Comparison of ENCODE assay signal across 15 cellular contexts in genomic region chr3:25572919-25573385, GRCh38.
A peak's percentile ranks its signal among the peaks of the same experiment; 100 is the strongest.
DNase-seq lines count a peak whose midpoint lies in the region; ATAC-seq and TF ChIP-seq lines count a peak whose summit lies in the region.
"Had no signal": no experiment of that assay in that cellular context is flagged by ENCODE, and none has a peak within 500 bp of the region (broad histone marks: within the 10 kb centered on the region; RNA-seq: fewer than 3 reads in every experiment).

No MANE protein-coding gene starts in this region.

- H3K27ac Mint-ChIP-seq in endothelial cell (ENCODE audit: unreplicated experiment), result peak overlapping the region; percentile 20
- H3K27ac Mint-ChIP-seq: natural killer cell had no signal

- DNase-seq in AG10803 (ENCODE audit: low read depth) (peak; percentile 27), SJCRH30 (peak; percentile 49 to 57), endothelial cell (ENCODE audit: low spot score) (no peak), osteoblast (ENCODE audit: insufficient read length, low spot score, missing footprints) (peak; percentile 91), middle frontal gyrus (ENCODE audit: extremely low spot score, low spot score) (no peak), NCI-H69 (lab: John Stamatoyannopoulos, UW) (no peak), cerebellar nuclear complex (lab: John Stamatoyannopoulos, UW) (no peak)
- DNase-seq: activated CD4-positive, CD25-positive, alpha-beta regulatory T cell treated with anti-CD3 and anti-CD28 coated beads, Interleukin-2, amount 50 U/mL, for 72 hours; activated gamma-delta T cell; effector CD8-positive, alpha-beta T cell; natural killer cell; NCI-H446; stimulated activated naive CD8-positive, alpha-beta T cell treated with anti-CD3 and anti-CD28 coated beads, Interleukin-15, Interleukin-2, amounts not matched to agents 100 U/mL and 50 U/mL, for 24 hours had no signal

- no peak overlapping the region for H3K4me3 Mint-ChIP-seq in endothelial cell (ENCODE audit: unreplicated experiment)
- H3K4me3 Mint-ChIP-seq: natural killer cell had no signal

- no peaks in the 10 kb centered on the region for H3K9me3 Mint-ChIP-seq in endothelial cell (ENCODE audit: unreplicated experiment)
- H3K9me3 Mint-ChIP-seq: natural killer cell had no signal

- peaks cover 5% of the 10 kb centered on the region for H3K4me1 Mint-ChIP-seq in endothelial cell (ENCODE audit: unreplicated experiment)
- H3K4me1 Mint-ChIP-seq: natural killer cell had no signal

- H3K4me1 ChIP-seq in SJCRH30, result peaks cover 28% of the 10 kb centered on the region
- peaks cover 19% of the 10 kb centered on the region for H3K4me1 ChIP-seq in osteoblast (ENCODE audit: insufficient read depth, low read length)

- no peak for ATAC-seq in GM18511 (IDR thresholded peaks at IDR 0.05; ENCODE audit: unreplicated experiment)
- ATAC-seq: natural killer cell; stimulated activated naive CD8-positive, alpha-beta T cell treated with anti-CD3 and anti-CD28 coated beads, Interleukin-15, Interleukin-2, amounts not matched to agents 100 U/mL and 50 U/mL, for 24 hours had no signal

- H3K36me3 Mint-ChIP-seq in endothelial cell (ENCODE audit: low read depth, unreplicated experiment), result no peaks in the 10 kb centered on the region
- H3K36me3 Mint-ChIP-seq: natural killer cell had no signal

- H2AFZ ChIP-seq in osteoblast (ENCODE audit: low read length), result peak overlapping the region; percentile 16

- H3K36me3 ChIP-seq in SJCRH30 (no peaks in the 10 kb centered on the region), osteoblast (ENCODE audit: insufficient read depth, low read length) (no peaks in the 10 kb centered on the region)

- H3K9me3 ChIP-seq in SJCRH30 (replicated peaks) (no peaks in the 10 kb centered on the region), osteoblast (ENCODE audit: low read depth, low read length) (no peaks in the 10 kb centered on the region)

- H3K79me2 ChIP-seq in osteoblast (ENCODE audit: insufficient read depth, low read length), result no peaks in the 10 kb centered on the region

- H3K27ac ChIP-seq in SJCRH30 (peak overlapping the region; percentile 60), osteoblast (ENCODE audit: low read depth, low read length) (peak overlapping the region; percentile 88)
- H3K27ac ChIP-seq: C4-2B had no signal

- TF ChIP-seq CTCF in AG10803 (conservative IDR thresholded peaks at IDR 0.05; ENCODE audit: low read length), result no peak
- no peak for TF ChIP-seq CTCF in endothelial cell (IDR thresholded peaks at IDR 0.05; ENCODE audit: unreplicated experiment)
- TF ChIP-seq CTCF in osteoblast (IDR thresholded peaks at IDR 0.05; ENCODE audit: extremely low read depth, low read depth, low read length), result no peak

- peak overlapping the region; percentile 59 for H3K4me2 ChIP-seq in osteoblast (ENCODE audit: insufficient read depth, low read length)

- H3K27me3 ChIP-seq in SJCRH30, result no peaks in the 10 kb centered on the region
- no peaks in the 10 kb centered on the region for H3K27me3 ChIP-seq in osteoblast (ENCODE audit: insufficient read depth, low read length)

- H3K4me3 ChIP-seq in AG10803 (ENCODE audit: low read length) (no peak overlapping the region), SJCRH30 (peak overlapping the region; percentile 32), osteoblast (ENCODE audit: insufficient read depth, low read length) (peak overlapping the region; percentile 41)

- H3K27me3 Mint-ChIP-seq in endothelial cell (ENCODE audit: unreplicated experiment), result peaks cover 3% of the 10 kb centered on the region

- H4K20me1 ChIP-seq in osteoblast (ENCODE audit: insufficient read depth, low read length), result no peaks in the 10 kb centered on the region

Comparison
In these comparisons a context has a peak if more than half of its experiments do, and no peak if none do; other contexts are left out.
1. DNase-seq: peak in AG10803 (single experiment), SJCRH30 (2 of 2) and osteoblast (single experiment); none in endothelial cell (single experiment), middle frontal gyrus (single experiment), NCI-H69 (single experiment) and cerebellar nuclear complex (0 of 2).